ENCODE assay signal across 8 cellular contexts in the genomic region with DNA sequence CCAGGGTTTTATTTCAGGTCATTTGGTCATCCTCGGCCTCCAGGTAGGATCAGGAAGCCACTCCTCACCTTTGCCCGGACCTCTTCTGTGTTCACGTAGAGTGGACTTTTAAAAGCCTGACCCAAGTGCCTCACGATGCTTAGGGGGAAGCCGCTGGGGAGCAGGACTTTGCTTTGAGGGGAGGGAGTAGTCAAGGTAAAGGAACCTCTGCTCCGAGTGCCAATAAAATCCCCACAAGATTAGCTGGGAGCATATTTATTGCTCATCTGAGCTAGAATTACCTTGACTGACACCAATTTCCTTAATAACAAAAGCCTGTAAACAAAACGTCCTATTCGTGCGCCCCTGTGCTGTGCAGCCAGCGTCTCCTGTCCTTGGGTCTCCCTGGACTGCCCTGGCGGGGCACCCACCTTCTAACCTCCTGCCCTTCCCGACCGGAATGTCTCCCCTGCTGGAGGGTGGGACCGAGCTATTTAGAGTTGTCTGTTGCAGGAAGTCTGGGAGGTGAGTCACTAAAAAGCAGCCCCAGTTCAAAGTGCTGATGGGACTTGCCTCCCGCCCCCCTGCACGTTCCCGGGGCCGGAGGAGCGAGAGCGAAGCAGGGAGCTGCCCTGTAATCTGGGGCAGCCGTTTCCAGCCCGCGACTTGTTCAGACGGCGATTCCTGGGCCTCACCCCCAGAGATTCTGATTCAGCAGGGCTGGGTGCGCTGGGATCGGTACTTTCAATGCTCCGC. TPM values are rescaled to one million over a fixed set of nuclear protein-coding genes. Genes with fewer than 3 reads are reported as not detected.
A peak's percentile ranks its signal among the peaks of the same experiment; 100 is the strongest.
DNase-seq lines count a peak whose midpoint lies in the region; ATAC-seq and TF ChIP-seq lines count a peak whose summit lies in the region.

No MANE protein-coding gene starts in this region.

- no peak for TF ChIP-seq CTCF in GM20000 (IDR thresholded peaks at IDR 0.05; ENCODE audit: extremely low read depth, missing control alignments)
- no peak for TF ChIP-seq CTCF in Panc1 (IDR thresholded peaks at IDR 0.05)
- TF ChIP-seq CTCF in foreskin fibroblast (IDR thresholded peaks at IDR 0.05; ENCODE audit: low read depth, low read length) = no peak
- TF ChIP-seq CTCF in neutrophil (IDR thresholded peaks at IDR 0.05) = no peak
- no peak for TF ChIP-seq CTCF in thoracic aorta (IDR thresholded peaks at IDR 0.05)

- peaks cover 58% of the 10 kb centered on the region for H3K4me1 ChIP-seq in Panc1 (ENCODE audit: control insufficient read depth, insufficient read depth, low read length)
- peaks cover 39 to 43% of the 10 kb centered on the region in 2 experiments for H3K4me1 ChIP-seq in neutrophil (ENCODE audit: control insufficient read depth in 1 of 2, insufficient read depth in 1 of 2, low read depth in 1 of 2, low read length in 1 of 2)
- peaks cover 24 to 56% of the 10 kb centered on the region in 2 donors for H3K4me1 ChIP-seq in thoracic aorta (ENCODE audit: control insufficient read depth in 1 of 2, low read depth in 2 of 2)

- H3K27ac ChIP-seq in Panc1 (ENCODE audit: low read length) (peak overlapping the region; percentile 95), neutrophil (no peak overlapping the region), thoracic aorta (peak overlapping the region; percentile 92 to 98)

- DNase-seq in GM20000 (ENCODE audit: low spot score) (peak; percentile 56), Panc1 (ENCODE audit: low read depth, low spot score) (no peak), foreskin fibroblast (peak; percentile 48 to 85), thoracic aorta (ENCODE audit: low spot score) (no peak)
- DNase-seq in activated effector memory CD4-positive, alpha-beta T cell treated with Interleukin-2 at 50 U/mL for 16 hours = peak; percentile 53

- intact Hi-C loops in Panc1 (cut with micrococcal nuclease; ENCODE audit: unreplicated experiment) = loop anchor here (2.0 kb wide), 1 partner anchor 24 kb away; no protein-coding TSS in a partner anchor

- H3K36me3 ChIP-seq in Panc1 (ENCODE audit: control insufficient read depth, insufficient read depth, low read length) (peaks cover 2% of the 10 kb centered on the region; the same call in 1 of the 2 replicates), neutrophil (no peaks in the 10 kb centered on the region), thoracic aorta (no peaks in the 10 kb centered on the region)

- H3K4me3 ChIP-seq in Panc1 (ENCODE audit: low read depth in 2 of 2, low read length in 2 of 2) (peak overlapping the region; percentile 92 to 95), foreskin fibroblast (ENCODE audit: low read depth in 1 of 2, low read length in 2 of 2) (peak overlapping the region; percentile 84 to 90), neutrophil (ENCODE audit: low read depth in 1 of 2, low read length in 1 of 2) (peak overlapping the region; percentile 41 to 50), thoracic aorta (peak overlapping the region; percentile 90)

- POLR2A ChIA-PET in Panc1 (lab: Charles Lee) = no interaction called here

- TSS peak; percentile 65 for BruUV-seq in Panc1 (replicated peaks; lab: Mats Ljungman, UMichigan)

- H3K9me3 ChIP-seq in Panc1 (ENCODE audit: control insufficient read depth, insufficient read depth, low read depth, low read length) (no peaks in the 10 kb centered on the region), neutrophil (no peaks in the 10 kb centered on the region), thoracic aorta (no peaks in the 10 kb centered on the region)

- CTCF ChIA-PET in Panc1 (lab: Charles Lee) = interaction anchor here (0.7 to 1.4 kb wide), 4 partner anchors 12 to 24 kb away, joined by 3 to 4 read pairs (median 3); no protein-coding TSS in a partner anchor

- in situ Hi-C loops in Panc1 (cut with HindIII; ENCODE audit: low pct_unique_long_range_greater_than_20kb, low sequenced_read_pairs) = no loop called here

- H3K27me3 ChIP-seq in Panc1 (ENCODE audit: control insufficient read depth, insufficient read depth, low read length) = no peaks in the 10 kb centered on the region
- peaks cover 83% of the 10 kb centered on the region for H3K27me3 ChIP-seq in neutrophil
- no peaks in the 10 kb centered on the region for H3K27me3 ChIP-seq in thoracic aorta (replicated peaks; ENCODE audit: insufficient read depth)

- peak; percentile 53 for ATAC-seq in Panc1
- ATAC-seq in thoracic aorta (ENCODE audit: insufficient number of reproducible peaks, low FRiP score, low read depth) = peak; percentile 27
- ATAC-seq in GM21390 (IDR thresholded peaks at IDR 0.05; ENCODE audit: unreplicated experiment) = no peak
- no peak for ATAC-seq in HG03139 (IDR thresholded peaks at IDR 0.05; ENCODE audit: unreplicated experiment)

RNA-seq across cellular contexts. Expression of gene DHRS3, which starts 0.8 kb away (rescaled TPM):
- total RNA-seq in Panc1 (2021; ENCODE audit: unreplicated experiment) (113 TPM), thoracic aorta (100 to 1,000 TPM in 1 of 2 donors, 10 to 100 TPM in 1; 65.9 to 150 TPM)
- polyA plus RNA-seq in Panc1 (2012; ENCODE audit: insufficient read length) = 143 TPM

RNA-seq across cellular contexts. Expression of gene AADACL4, which starts 25.1 kb away (rescaled TPM):
- total RNA-seq in Panc1 (2021; ENCODE audit: unreplicated experiment) = not detected
- polyA plus RNA-seq in Panc1 (2012; ENCODE audit: insufficient read length) = not detected
- total RNA-seq in thoracic aorta = not detected

Comparison
In these comparisons a context has a peak if more than half of its experiments do, and no peak if none do; other contexts are left out.
1. DNase-seq: peak in GM20000 (single experiment), activated effector memory CD4-positive, alpha-beta T cell treated with Interleukin-2 at 50 U/mL for 16 hours (single experiment) and foreskin fibroblast (2 of 2); none in Panc1 (single experiment) and thoracic aorta (single experiment).
2. ATAC-seq: peak in Panc1 (single experiment) and thoracic aorta (single experiment); none in GM21390 (single experiment) and HG03139 (single experiment).
3. Peak in every context shown above with its lines, with median percentiles within 50 percentile points of each other: H3K4me3 ChIP-seq.